In the genomic region with DNA sequence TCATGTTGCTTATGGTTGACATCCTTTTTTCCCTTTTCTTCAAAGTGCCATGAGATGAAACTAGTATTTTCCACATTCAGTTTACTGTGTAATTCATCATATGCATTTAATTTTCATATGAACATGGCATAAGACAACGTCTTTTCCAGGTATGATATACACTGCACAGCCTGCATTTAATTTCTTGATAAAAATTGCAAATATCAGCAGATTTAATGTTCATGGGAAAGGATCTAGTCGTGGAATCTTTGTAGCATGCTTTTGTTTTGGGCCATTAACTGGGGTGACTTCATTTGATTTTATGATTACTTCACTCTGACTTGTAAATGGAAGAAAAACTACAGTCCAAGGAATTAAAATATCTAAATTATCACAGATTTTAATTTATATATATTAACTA, we compare ENCODE assay signal across 7 cellular contexts.
"Had no signal": no experiment of that assay in that cellular context is flagged by ENCODE, and none has a peak within 500 bp of the region (broad histone marks: within the 10 kb centered on the region; RNA-seq: fewer than 3 reads in every experiment).

No MANE protein-coding gene starts in this region.

- FAIRE-seq: GM12878, GM12891, GM12892, GM18507, GM19239 had no signal

- H3K4me3 ChIP-seq: GM12878 had no signal

- DNase-seq: GDM1, GF-D8 had no signal

- ATAC-seq: GM12878 had no signal
